In genomic region chr3:46755646-46756045, GRCh38 we compare ENCODE assay signal across 16 cellular contexts. TPM values are rescaled to one million over a fixed set of nuclear protein-coding genes. Genes with fewer than 3 reads are reported as not detected.
DNase-seq lines count a peak whose midpoint lies in the region; ATAC-seq and TF ChIP-seq lines count a peak whose summit lies in the region.
"Had no signal": no experiment of that assay in that cellular context is flagged by ENCODE, and none has a peak within 500 bp of the region (broad histone marks: within the 10 kb centered on the region; RNA-seq: fewer than 3 reads in every experiment).

No MANE protein-coding gene starts in this region.

- TF ChIP-seq CTCF in GM13977 (IDR thresholded peaks at IDR 0.05; ENCODE audit: extremely low read depth, insufficient read depth, missing control alignments): no peak
- no peak for TF ChIP-seq CTCF in neural crest cell (conservative IDR thresholded peaks at IDR 0.05)

- no peaks in the 10 kb centered on the region for H3K36me3 Mint-ChIP-seq in neural crest cell (ENCODE audit: low read depth)
- H3K36me3 Mint-ChIP-seq in stimulated activated effector memory CD8-positive, alpha-beta T cell treated with anti-CD3 and anti-CD28 coated beads, Interleukin-12 subunit alpha, Interleukin-12 subunit beta, amount 100 ng/mL, for 72 hours: no peaks in the 10 kb centered on the region
- H3K36me3 Mint-ChIP-seq: CD8-positive, alpha-beta T cell had no signal

- H3K27ac Mint-ChIP-seq in neural crest cell (ENCODE audit: unreplicated experiment): peak overlapping the region; percentile 19
- H3K27ac Mint-ChIP-seq in stimulated activated effector memory CD8-positive, alpha-beta T cell treated with anti-CD3 and anti-CD28 coated beads, Interleukin-12 subunit alpha, Interleukin-12 subunit beta, amount 100 ng/mL, for 72 hours: peak overlapping the region; percentile 23
- H3K27ac Mint-ChIP-seq: B cell; CD4-positive, alpha-beta T cell; CD8-positive, alpha-beta T cell had no signal

- DNase-seq in GM13977 (ENCODE audit: low spot score): peak; percentile 5
- no peak for DNase-seq in neural crest cell (ENCODE audit: low read depth, low spot score)
- no peak for DNase-seq in stimulated activated effector memory CD8-positive, alpha-beta T cell treated with anti-CD3 and anti-CD28 coated beads, Interleukin-12 subunit alpha, Interleukin-12 subunit beta, amount 100 ng/mL, for 72 hours (ENCODE audit: low spot score in 2 of 2)
- DNase-seq: AML-193; Caco-2; Calu3; CD4-positive, alpha-beta T cell; CD8-positive, alpha-beta T cell; DMS79 treated with DMSO at 0.1 percent for 48 hours; GF-D8 had no signal

- ATAC-seq in stimulated activated effector memory CD8-positive, alpha-beta T cell treated with anti-CD3 and anti-CD28 coated beads, Interleukin-12 subunit alpha, Interleukin-12 subunit beta, amount 100 ng/mL, for 72 hours: no peak
- no peak for ATAC-seq in HG02852 (IDR thresholded peaks at IDR 0.05; ENCODE audit: unreplicated experiment)
- no peak for ATAC-seq in HG02610 (IDR thresholded peaks at IDR 0.05; ENCODE audit: unreplicated experiment)
- ATAC-seq: A549; CD8-positive, alpha-beta T cell; GM12878 had no signal

- peaks cover 20% of the 10 kb centered on the region for H3K4me1 Mint-ChIP-seq in neural crest cell
- no peaks in the 10 kb centered on the region for H3K4me1 Mint-ChIP-seq in stimulated activated effector memory CD8-positive, alpha-beta T cell treated with anti-CD3 and anti-CD28 coated beads, Interleukin-12 subunit alpha, Interleukin-12 subunit beta, amount 100 ng/mL, for 72 hours
- H3K4me1 Mint-ChIP-seq: B cell had no signal

- no peaks in the 10 kb centered on the region for H3K27me3 Mint-ChIP-seq in neural crest cell (ENCODE audit: low read depth)
- H3K27me3 Mint-ChIP-seq: B cell; CD4-positive, alpha-beta T cell had no signal

- in situ Hi-C loops in GM13977 (cut with MboI; ENCODE audit: low pct_unique_long_range_greater_than_20kb, low sequenced_read_pairs, unreplicated experiment): no loop called here

- no peaks in the 10 kb centered on the region for H3K9me3 Mint-ChIP-seq in neural crest cell
- H3K9me3 Mint-ChIP-seq in stimulated activated effector memory CD8-positive, alpha-beta T cell treated with anti-CD3 and anti-CD28 coated beads, Interleukin-12 subunit alpha, Interleukin-12 subunit beta, amount 100 ng/mL, for 72 hours: no peaks in the 10 kb centered on the region
- H3K9me3 Mint-ChIP-seq: CD4-positive, alpha-beta T cell; CD8-positive, alpha-beta T cell had no signal

- H3K4me3 Mint-ChIP-seq in neural crest cell: no peak overlapping the region
- H3K4me3 Mint-ChIP-seq in stimulated activated effector memory CD8-positive, alpha-beta T cell treated with anti-CD3 and anti-CD28 coated beads, Interleukin-12 subunit alpha, Interleukin-12 subunit beta, amount 100 ng/mL, for 72 hours: no peak overlapping the region
- H3K4me3 Mint-ChIP-seq: B cell; CD4-positive, alpha-beta T cell; CD8-positive, alpha-beta T cell had no signal

RNA-seq across cellular contexts. Expression of gene PRSS50, which starts 38.0 kb away (rescaled TPM):
- total RNA-seq in neural crest cell: 0.35 and 0.39 TPM in 2 replicates
- total RNA-seq: A172; Caco-2; Calu3; CD4-positive, alpha-beta T cell; CD8-positive, alpha-beta T cell; GM12878 had no signal

RNA-seq across cellular contexts. Expression of gene TMIE, which starts 54.5 kb away (rescaled TPM):
- total RNA-seq in neural crest cell: 0.30 TPM in 1 of 2 replicates, not detected in the other
- total RNA-seq: A172, B cell, Caco-2, GM12878 had no signal
